In the genomic region with DNA sequence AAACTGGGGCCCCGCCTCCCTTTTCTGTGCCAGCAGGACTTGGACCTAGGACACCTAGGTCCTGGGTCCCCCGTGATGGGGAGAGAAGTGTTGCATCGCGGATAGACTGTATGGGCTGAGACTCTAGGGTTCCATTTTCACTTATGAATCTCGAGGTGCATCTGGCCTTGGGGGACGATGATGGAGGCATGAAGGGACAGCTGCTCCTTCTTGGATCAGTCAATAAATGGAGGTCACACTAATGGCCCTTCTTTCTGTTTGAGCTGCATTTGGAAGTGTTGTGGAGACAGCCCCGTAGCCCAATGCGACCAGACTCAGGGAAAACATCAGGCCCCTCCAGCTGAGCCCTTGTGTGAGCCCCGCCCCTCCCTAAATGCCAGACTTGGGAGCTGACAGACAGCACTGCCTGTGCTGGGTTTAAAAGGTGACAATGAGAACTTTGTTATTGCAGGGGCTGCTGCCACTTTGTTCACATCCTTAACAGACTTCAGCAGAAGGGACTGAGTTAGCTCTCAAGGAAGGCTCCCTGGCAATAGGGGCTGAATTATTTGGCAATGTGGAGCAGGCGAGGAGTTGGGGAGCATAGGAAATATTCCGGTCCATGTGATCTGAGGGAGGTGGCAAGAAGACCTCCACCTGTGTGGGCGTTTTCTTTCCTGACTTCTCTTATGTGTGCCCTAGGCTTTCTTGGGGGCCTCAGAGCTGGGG, we compare ENCODE assay signal across 8 cellular contexts. TPM values are rescaled to one million over a fixed set of nuclear protein-coding genes. Genes with fewer than 3 reads are reported as not detected.
A peak's percentile ranks its signal among the peaks of the same experiment; 100 is the strongest.
DNase-seq lines count a peak whose midpoint lies in the region; ATAC-seq and TF ChIP-seq lines count a peak whose summit lies in the region.

No MANE protein-coding gene starts in this region.

- no TSS peak for BruUV-seq in Panc1 (replicated peaks; lab: Mats Ljungman, UMichigan)

- peak; percentile 30 for ATAC-seq in Panc1
- ATAC-seq in GM18517 (IDR thresholded peaks at IDR 0.05; ENCODE audit: unreplicated experiment), result no peak
- ATAC-seq in GM21717 (IDR thresholded peaks at IDR 0.05; ENCODE audit: unreplicated experiment), result no peak

- H3K27me3 ChIP-seq in Panc1 (ENCODE audit: control insufficient read depth, insufficient read depth, low read length) (no peaks in the 10 kb centered on the region), esophagus muscularis mucosa (no peaks in the 10 kb centered on the region)

- in situ Hi-C loops in G401 (cut with HindIII; ENCODE audit: low sequenced_read_pairs), result no loop called here
- in situ Hi-C loops in Panc1 (cut with HindIII; ENCODE audit: low pct_unique_long_range_greater_than_20kb, low sequenced_read_pairs), result no loop called here
- in situ Hi-C loops in GM13976 (cut with MboI; ENCODE audit: low sequenced_read_pairs, unreplicated experiment), result no loop called here

- POLR2A ChIA-PET in Panc1 (lab: Charles Lee), result interaction anchor here (0.6 kb wide), 1 partner anchor 14 kb away, joined by 6 read pairs; no protein-coding TSS in a partner anchor

- CTCF ChIA-PET in Panc1 (lab: Charles Lee), result no interaction called here

- TF ChIP-seq POLR2A in esophagus muscularis mucosa (IDR thresholded peaks at IDR 0.05; ENCODE audit: low read depth), result no peak

- TF ChIP-seq CTCF in Panc1 (IDR thresholded peaks at IDR 0.05) (no peak), esophagus muscularis mucosa (IDR thresholded peaks at IDR 0.05) (no peak), progenitor cell of endocrine pancreas (IDR thresholded peaks at IDR 0.05; ENCODE audit: unreplicated experiment) (no peak), GM13976 (IDR thresholded peaks at IDR 0.05; ENCODE audit: borderline replicate concordance, control extremely low read depth, extremely low read depth, insufficient read depth, missing control alignments) (no peak)

- peaks cover 19% of the 10 kb centered on the region for H3K4me1 Mint-ChIP-seq in progenitor cell of endocrine pancreas (ENCODE audit: low read depth)

- no peaks in the 10 kb centered on the region for H3K9me3 Mint-ChIP-seq in progenitor cell of endocrine pancreas (ENCODE audit: low read depth)

- peak overlapping the region; percentile 85 for H3K4me3 Mint-ChIP-seq in progenitor cell of endocrine pancreas (ENCODE audit: low read depth)

- intact Hi-C loops in Panc1 (cut with micrococcal nuclease; ENCODE audit: unreplicated experiment), result no loop called here
- intact Hi-C loops in esophagus muscularis mucosa (cut with DNase I), result no loop called here

- H3K4me3 ChIP-seq in Panc1 (ENCODE audit: low read depth in 2 of 2, low read length in 2 of 2) (peak overlapping the region; percentile 51 to 82), esophagus muscularis mucosa (peak overlapping the region; percentile 70 to 84 (median 82))

- WGBS in esophagus muscularis mucosa, result 24% methylated on average over 7 of the region's 12 CpGs

- peaks cover 27% of the 10 kb centered on the region for H3K36me3 Mint-ChIP-seq in progenitor cell of endocrine pancreas (ENCODE audit: insufficient read depth)

- 0 out of 2 replicates have a peak, but pooled peaks cover 2% of the 10 kb centered on the region for H3K36me3 ChIP-seq in Panc1 (ENCODE audit: control insufficient read depth, insufficient read depth, low read length)
- H3K36me3 ChIP-seq in esophagus muscularis mucosa, result peaks cover 7 to 58% (median 36%) of the 10 kb centered on the region in 4 donors

- no peak for TF ChIP-seq EP300 in esophagus muscularis mucosa (IDR thresholded peaks at IDR 0.05)

- peak overlapping the region; percentile 89 for H3K27ac Mint-ChIP-seq in progenitor cell of endocrine pancreas

- H3K9me3 ChIP-seq in Panc1 (ENCODE audit: control insufficient read depth, insufficient read depth, low read depth, low read length), result no peaks in the 10 kb centered on the region
- H3K9me3 ChIP-seq in esophagus muscularis mucosa, result no peaks in the 10 kb centered on the region

- peak overlapping the region; percentile 64 for H3K27ac ChIP-seq in Panc1 (ENCODE audit: low read length)
- H3K27ac ChIP-seq in esophagus muscularis mucosa (replicated peaks in 1 of 4), result peak overlapping the region; percentile 96 to 99 (median 97)

- DNase-seq in G401 (ENCODE audit: low spot score) (peak; percentile 63), Panc1 (ENCODE audit: low read depth, low spot score) (no peak), esophagus muscularis mucosa (ENCODE audit: extremely low spot score) (no peak), progenitor cell of endocrine pancreas (ENCODE audit: low spot score, unreplicated experiment) (no peak), T1000 (lab: John Stamatoyannopoulos, UW) (no peak), GM13976 (ENCODE audit: low spot score) (no peak)

- H3K4me1 ChIP-seq in Panc1 (ENCODE audit: control insufficient read depth, insufficient read depth, low read length) (peaks cover 17% of the 10 kb centered on the region), esophagus muscularis mucosa (peaks cover 31 to 71% (median 57%) of the 10 kb centered on the region in 4 donors)

- peaks cover 21% of the 10 kb centered on the region for H3K27me3 Mint-ChIP-seq in progenitor cell of endocrine pancreas

RNA-seq across cellular contexts. Expression of a gene that starts 0.8 kb away (rescaled TPM):
- 21.9 and 23.0 TPM in 2 replicates for total RNA-seq in G401 (2014; rRNA removed; shearing (Covaris generic))
- total RNA-seq in Panc1 (2021; ENCODE audit: unreplicated experiment), result 37.8 TPM
- polyA plus RNA-seq in Panc1 (2012; ENCODE audit: insufficient read length), result 55.1 TPM
- 10 to 100 TPM; 39.0 to 68.6 (median 46.8) TPM for total RNA-seq in esophagus muscularis mucosa
- 79.9 and 83.0 TPM in 2 replicates for total RNA-seq in progenitor cell of endocrine pancreas

RNA-seq across cellular contexts. Expression of a gene that starts 5.8 kb away (rescaled TPM):
- total RNA-seq in G401 (2014; rRNA removed; shearing (Covaris generic)), result 4.6 and 5.7 TPM in 2 replicates
- 10.5 TPM for total RNA-seq in Panc1 (2021; ENCODE audit: unreplicated experiment)
- polyA plus RNA-seq in Panc1 (2012; ENCODE audit: insufficient read length), result 25.5 TPM
- total RNA-seq in esophagus muscularis mucosa, result 100 to 1,000 TPM in 3 of 4 donors, 10 to 100 TPM in 1; 77.7 to 133 (median 111) TPM
- 17.0 and 18.4 TPM in 2 replicates for total RNA-seq in progenitor cell of endocrine pancreas

RNA-seq across cellular contexts. Expression of a gene that starts 14.5 kb away (rescaled TPM):
- 19.4 and 25.2 TPM in 2 replicates for total RNA-seq in G401 (2014; rRNA removed; shearing (Covaris generic))
- total RNA-seq in Panc1 (2021; ENCODE audit: unreplicated experiment) (62.6 TPM), esophagus muscularis mucosa (10 to 100 TPM; 22.7 to 30.7 (median 29.0) TPM), progenitor cell of endocrine pancreas (38.4 and 39.0 TPM in 2 replicates)
- 41.7 TPM for polyA plus RNA-seq in Panc1 (2012; ENCODE audit: insufficient read length)

RNA-seq across cellular contexts. Expression of a gene that starts 27.5 kb away (rescaled TPM):
- total RNA-seq in G401 (2014; rRNA removed; shearing (Covaris generic)), result 12.4 and 19.8 TPM in 2 replicates
- total RNA-seq in Panc1 (2021; ENCODE audit: unreplicated experiment) (48.6 TPM), esophagus muscularis mucosa (10 to 100 TPM in 2 of 4 donors, 1 to 10 TPM in 2; 2.8 to 10.9 (median 7.3) TPM), progenitor cell of endocrine pancreas (0.73 and 1.1 TPM in 2 replicates)
- polyA plus RNA-seq in Panc1 (2012; ENCODE audit: insufficient read length), result 44.0 TPM

RNA-seq across cellular contexts. Expression of a gene that starts 55.6 kb away (rescaled TPM):
- not detected in 2 replicates for total RNA-seq in G401 (2014; rRNA removed; shearing (Covaris generic))
- total RNA-seq in Panc1 (2021; ENCODE audit: unreplicated experiment) (3.0 TPM), esophagus muscularis mucosa (1 to 10 TPM; 2.1 to 3.2 (median 2.4) TPM), progenitor cell of endocrine pancreas (2.5 and 2.8 TPM in 2 replicates)
- 3.1 TPM for polyA plus RNA-seq in Panc1 (2012; ENCODE audit: insufficient read length)
